In genomic region chr1:211576717-211577116, GRCh38 we compare ENCODE assay signal across 9 cellular contexts. TPM values are rescaled to one million over a fixed set of nuclear protein-coding genes. Genes with fewer than 3 reads are reported as not detected.
DNase-seq lines count a peak whose midpoint lies in the region; ATAC-seq, FAIRE-seq and TF ChIP-seq lines count a peak whose summit lies in the region.
"Had no signal": no experiment of that assay in that cellular context is flagged by ENCODE, and none has a peak within 500 bp of the region (broad histone marks: within the 10 kb centered on the region; RNA-seq: fewer than 3 reads in every experiment).

No MANE protein-coding gene starts in this region.

- CTCF ChIA-PET in HEK293 (lab: Yijun Ruan, JAX) = interaction anchor here (1.0 to 1.8 kb wide), 4 partner anchors 63 to 79 kb away, joined by 3 to 5 read pairs (median 4); no protein-coding TSS in a partner anchor
- CTCF ChIA-PET in activated CD4-positive, alpha-beta memory T cell treated with anti-CD3 and anti-CD28 coated beads for 36 hours (lab: Charles Lee) = interaction anchor here (1.2 to 1.3 kb wide), 2 partner anchors 48 to 78 kb away, joined by 5 to 6 read pairs; no protein-coding TSS in a partner anchor

- H3K4me1 ChIP-seq in HEK293 (ENCODE audit: control insufficient read depth, insufficient read depth, low read length) = peaks cover 3% of the 10 kb centered on the region
- peaks cover 4% of the 10 kb centered on the region for H3K4me1 ChIP-seq in right cardiac atrium (ENCODE audit: control insufficient read depth, insufficient read depth, low read length)

- H3K27ac ChIP-seq in HEK293 (ENCODE audit: extremely low read depth, low read depth, low read length) (peak overlapping the region; percentile 91; the same call in 1 of the 2 replicates), right cardiac atrium (ENCODE audit: low read length) (no peak overlapping the region)

- H3K27me3 ChIP-seq in right cardiac atrium (ENCODE audit: control insufficient read depth, insufficient read depth) = no peaks in the 10 kb centered on the region

- TF ChIP-seq CTCF in HEK293 (tag by site-specific recombination; IDR thresholded peaks at IDR 0.05) = no peak

- DNase-seq in activated CD4-positive, alpha-beta memory T cell treated with anti-CD3 and anti-CD28 coated beads for 36 hours = no peak
- no peak for DNase-seq in right cardiac atrium
- DNase-seq in stimulated activated effector memory CD8-positive, alpha-beta T cell treated with anti-CD3 and anti-CD28 coated beads, Interleukin-12 subunit alpha, Interleukin-12 subunit beta, amount 100 ng/mL, for 72 hours (ENCODE audit: low spot score in 2 of 2) = no peak
- DNase-seq in H54 (ENCODE audit: insufficient read length, low spot score) = no peak
- no peak for DNase-seq in effector CD8-positive, alpha-beta T cell (lab: John Stamatoyannopoulos, UW)
- DNase-seq: NCI-H2171; stimulated activated CD4-positive, alpha-beta T cell treated with anti-CD3 and anti-CD28 coated beads, Interleukin-2, amount 100 ng/mL, for 24 hours had no signal

- H3K4me3 ChIP-seq in HEK293 (ENCODE audit: low read depth, low read length) (peak overlapping the region; percentile 68), right cardiac atrium (ENCODE audit: low read length) (peak overlapping the region; percentile 80)

- no peak for FAIRE-seq in H54 (lab: Jason Lieb, UNC)

- no peak for ATAC-seq in right cardiac atrium
- ATAC-seq in stimulated activated effector memory CD8-positive, alpha-beta T cell treated with anti-CD3 and anti-CD28 coated beads, Interleukin-12 subunit alpha, Interleukin-12 subunit beta, amount 100 ng/mL, for 72 hours = no peak
- ATAC-seq in GM19035 (IDR thresholded peaks at IDR 0.05; ENCODE audit: unreplicated experiment) = no peak

- intact Hi-C loops in activated CD4-positive, alpha-beta memory T cell treated with anti-CD3 and anti-CD28 coated beads for 36 hours (cut with micrococcal nuclease) = loop anchor here (1.0 to 10.0 kb wide), 6 partner anchors 28 to 1794 kb away; partner anchors contain the start of genes C1orf74 and LPGAT1
- intact Hi-C loops in right cardiac atrium (cut with DNase I) = loop anchor here (1.0 to 10.0 kb wide), 7 partner anchors 54 to 81 kb away; no protein-coding TSS in a partner anchor

- H3K9me3 Mint-ChIP-seq in activated CD4-positive, alpha-beta memory T cell treated with anti-CD3 and anti-CD28 coated beads for 36 hours = no peaks in the 10 kb centered on the region
- no peaks in the 10 kb centered on the region for H3K9me3 Mint-ChIP-seq in stimulated activated effector memory CD8-positive, alpha-beta T cell treated with anti-CD3 and anti-CD28 coated beads, Interleukin-12 subunit alpha, Interleukin-12 subunit beta, amount 100 ng/mL, for 72 hours

- TF ChIP-seq POLR2A in H54 (IDR thresholded peaks at IDR 0.05; ENCODE audit: low read depth, low read length) = no peak

- POLR2A ChIA-PET in HEK293 (lab: Yijun Ruan, JAX) = no interaction called here
- POLR2A ChIA-PET in activated CD4-positive, alpha-beta memory T cell treated with anti-CD3 and anti-CD28 coated beads for 36 hours (lab: Charles Lee) = no interaction called here

- H3K36me3 ChIP-seq in HEK293 (ENCODE audit: control insufficient read depth in 2 of 2, insufficient read depth in 1 of 2, low read length in 2 of 2) = peaks cover 0 to 23% of the 10 kb centered on the region in 2 experiments; a peak in 1 of 3 replicates

- WGBS in right cardiac atrium = 44% methylated on average over 2 of the region's 2 CpGs

- no peaks in the 10 kb centered on the region for H3K27me3 Mint-ChIP-seq in activated CD4-positive, alpha-beta memory T cell treated with anti-CD3 and anti-CD28 coated beads for 36 hours

- H3K4me1 Mint-ChIP-seq in activated CD4-positive, alpha-beta memory T cell treated with anti-CD3 and anti-CD28 coated beads for 36 hours (ENCODE audit: low read depth) = peaks cover 41% of the 10 kb centered on the region
- peaks cover 23% of the 10 kb centered on the region for H3K4me1 Mint-ChIP-seq in stimulated activated effector memory CD8-positive, alpha-beta T cell treated with anti-CD3 and anti-CD28 coated beads, Interleukin-12 subunit alpha, Interleukin-12 subunit beta, amount 100 ng/mL, for 72 hours

- H3K9me3 ChIP-seq in HEK293 (ENCODE audit: control insufficient read depth, insufficient read depth, low read depth, low read length) (no peaks in the 10 kb centered on the region), right cardiac atrium (ENCODE audit: control insufficient read depth, low read length) (no peaks in the 10 kb centered on the region)

- no peak overlapping the region for H3K27ac Mint-ChIP-seq in activated CD4-positive, alpha-beta memory T cell treated with anti-CD3 and anti-CD28 coated beads for 36 hours
- H3K27ac Mint-ChIP-seq in stimulated activated effector memory CD8-positive, alpha-beta T cell treated with anti-CD3 and anti-CD28 coated beads, Interleukin-12 subunit alpha, Interleukin-12 subunit beta, amount 100 ng/mL, for 72 hours = no peak overlapping the region

- H3K36me3 Mint-ChIP-seq in activated CD4-positive, alpha-beta memory T cell treated with anti-CD3 and anti-CD28 coated beads for 36 hours = peaks cover 11% of the 10 kb centered on the region
- H3K36me3 Mint-ChIP-seq in stimulated activated effector memory CD8-positive, alpha-beta T cell treated with anti-CD3 and anti-CD28 coated beads, Interleukin-12 subunit alpha, Interleukin-12 subunit beta, amount 100 ng/mL, for 72 hours = peaks cover 19% of the 10 kb centered on the region

- H3K4me3 Mint-ChIP-seq in activated CD4-positive, alpha-beta memory T cell treated with anti-CD3 and anti-CD28 coated beads for 36 hours = peak overlapping the region; percentile 91
- peak overlapping the region; percentile 80 for H3K4me3 Mint-ChIP-seq in stimulated activated effector memory CD8-positive, alpha-beta T cell treated with anti-CD3 and anti-CD28 coated beads, Interleukin-12 subunit alpha, Interleukin-12 subunit beta, amount 100 ng/mL, for 72 hours

TF ChIP-seq in HEK293, 187 proteins besides CTCF, POLR2A, EP300 and RAD21:
- TF ChIP-seq, protein P1, sequence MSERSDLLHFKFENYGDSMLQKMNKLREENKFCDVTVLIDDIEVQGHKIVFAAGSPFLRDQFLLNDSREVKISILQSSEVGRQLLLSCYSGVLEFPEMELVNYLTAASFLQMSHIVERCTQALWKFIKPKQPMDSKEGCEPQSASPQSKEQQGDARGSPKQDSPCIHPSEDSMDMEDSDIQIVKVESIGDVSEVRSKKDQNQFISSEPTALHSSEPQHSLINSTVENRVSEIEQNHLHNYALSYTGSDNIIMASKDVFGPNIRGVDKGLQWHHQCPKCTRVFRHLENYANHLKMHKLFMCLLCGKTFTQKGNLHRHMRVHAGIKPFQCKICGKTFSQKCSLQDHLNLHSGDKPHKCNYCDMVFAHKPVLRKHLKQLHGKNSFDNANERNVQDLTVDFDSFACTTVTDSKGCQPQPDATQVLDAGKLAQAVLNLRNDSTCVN (tag by site-specific recombination; optimal IDR thresholded peaks at IDR 0.05) = no peak
- TF ChIP-seq, protein P2, sequence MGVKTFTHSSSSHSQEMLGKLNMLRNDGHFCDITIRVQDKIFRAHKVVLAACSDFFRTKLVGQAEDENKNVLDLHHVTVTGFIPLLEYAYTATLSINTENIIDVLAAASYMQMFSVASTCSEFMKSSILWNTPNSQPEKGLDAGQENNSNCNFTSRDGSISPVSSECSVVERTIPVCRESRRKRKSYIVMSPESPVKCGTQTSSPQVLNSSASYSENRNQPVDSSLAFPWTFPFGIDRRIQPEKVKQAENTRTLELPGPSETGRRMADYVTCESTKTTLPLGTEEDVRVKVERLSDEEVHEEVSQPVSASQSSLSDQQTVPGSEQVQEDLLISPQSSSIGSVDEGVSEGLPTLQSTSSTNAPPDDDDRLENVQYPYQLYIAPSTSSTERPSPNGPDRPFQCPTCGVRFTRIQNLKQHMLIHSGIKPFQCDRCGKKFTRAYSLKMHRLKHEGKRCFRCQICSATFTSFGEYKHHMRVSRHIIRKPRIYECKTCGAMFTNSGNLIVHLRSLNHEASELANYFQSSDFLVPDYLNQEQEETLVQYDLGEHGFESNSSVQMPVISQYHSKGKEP (tag by site-specific recombination; IDR thresholded peaks at IDR 0.05) = no peak
- TF ChIP-seq ZNF501 (tag by site-specific recombination; IDR thresholded peaks at IDR 0.05) (0 out of 2 replicates have a peak, but pooled peaks have one; percentile 6), ZNF148 (tag by site-specific recombination; IDR thresholded peaks at IDR 0.05; ENCODE audit: borderline replicate concordance) (no peak), ZNF423 (tag by site-specific recombination; IDR thresholded peaks at IDR 0.05) (no peak)

RNA-seq across cellular contexts. Expression of gene SLC30A1, which starts 2.2 kb away (rescaled TPM):
- total RNA-seq in activated CD4-positive, alpha-beta memory T cell treated with anti-CD3 and anti-CD28 coated beads for 36 hours = 1 to 10 TPM; 3.5 to 3.9 TPM
- 10 to 100 TPM; 14.5 to 19.2 (median 14.8) TPM for total RNA-seq in right cardiac atrium
- polyA plus RNA-seq in right cardiac atrium = 6.0 TPM
